In genomic region chr11:65019824-65020223, GRCh38 we compare ENCODE assay signal across 31 cellular contexts. TPM values are rescaled to one million over a fixed set of nuclear protein-coding genes. Genes with fewer than 3 reads are reported as not detected.
"Had no signal": no experiment of that assay in that cellular context is flagged by ENCODE, and none has a peak within 500 bp of the region (broad histone marks: within the 10 kb centered on the region; RNA-seq: fewer than 3 reads in every experiment).

No MANE protein-coding gene starts in this region.

- H3K27ac Mint-ChIP-seq: immature natural killer cell; mesothelial cell of epicardium; natural killer cell treated with Interleukin-12 subunit alpha and Interleukin-12 subunit beta and Interleukin-15 and Interleukin-18, amount 100 ng/mL, for 72 hours; progenitor cell of endocrine pancreas had no signal

- H3K27me3 Mint-ChIP-seq: naive B cell; natural killer cell treated with Interleukin-12 subunit alpha and Interleukin-12 subunit beta and Interleukin-15 and Interleukin-18, amount 100 ng/mL, for 72 hours; progenitor cell of endocrine pancreas had no signal

- H3K4me3 Mint-ChIP-seq: immature natural killer cell; mesothelial cell of epicardium; naive B cell; natural killer cell treated with Interleukin-12 subunit alpha and Interleukin-12 subunit beta and Interleukin-15 and Interleukin-18, amount 100 ng/mL, for 72 hours; neural crest cell had no signal

- H3K36me3 Mint-ChIP-seq: naive B cell had no signal

- H3K9me3 Mint-ChIP-seq: immature natural killer cell; mesothelial cell of epicardium; naive B cell; natural killer cell treated with Interleukin-12 subunit alpha and Interleukin-12 subunit beta and Interleukin-15 and Interleukin-18, amount 100 ng/mL, for 72 hours; neural crest cell had no signal

- ATAC-seq: esophagus mucosa; foreskin keratinocyte; gastroesophageal sphincter; left colon; mucosa of descending colon; natural killer cell treated with Interleukin-12 subunit alpha and Interleukin-12 subunit beta and Interleukin-15 and Interleukin-18, amount 100 ng/mL, for 72 hours; sciatic nerve had no signal

- DNase-seq: cerebellar nuclear complex; dorsolateral prefrontal cortex; effector CD4-positive, alpha-beta T cell; foreskin keratinocyte; glutamatergic neuron; heart right ventricle; hippocampal formation; immature natural killer cell; islet precursor cell; kidney glomerular epithelial cell; left colon; mesenchymal stem cell; mucosa of descending colon; naive B cell; stimulated activated CD4-positive, alpha-beta T cell treated with anti-CD3 and anti-CD28 coated beads, Interleukin-12 subunit alpha, Interleukin-12 subunit beta, amount 100 ng/mL, for 4 hours; stimulated activated CD4-positive, alpha-beta T cell treated with anti-CD3 and anti-CD28 coated beads, Interleukin-1b, Interleukin-23, amount 100 ng/mL, for 48 hours; stimulated activated CD4-positive, alpha-beta T cell treated with anti-CD3 and anti-CD28 coated beads, Interleukin-4, amount 100 ng/mL, for 1 hour; stimulated activated CD8-positive, alpha-beta memory T cell treated with anti-CD3 and anti-CD28 coated beads, Interleukin-4, amount 100 ng/mL, for 48 hours; stimulated activated naive CD4-positive, alpha-beta T cell treated with Interleukin-2 at 50 U/mL for 16 hours; stomach; thyroid gland; trophoblast cell had no signal

RNA-seq across cellular contexts. Expression of gene BATF2, which starts 23.1 kb away (rescaled TPM):
- total RNA-seq: esophagus mucosa; natural killer cell treated with Interleukin-12 subunit alpha and Interleukin-12 subunit beta and Interleukin-15 and Interleukin-18, amount 100 ng/mL, for 72 hours; smooth muscle cell; temporal lobe had no signal
